8 cellular contexts compared by ENCODE assay signal in the genomic region with DNA sequence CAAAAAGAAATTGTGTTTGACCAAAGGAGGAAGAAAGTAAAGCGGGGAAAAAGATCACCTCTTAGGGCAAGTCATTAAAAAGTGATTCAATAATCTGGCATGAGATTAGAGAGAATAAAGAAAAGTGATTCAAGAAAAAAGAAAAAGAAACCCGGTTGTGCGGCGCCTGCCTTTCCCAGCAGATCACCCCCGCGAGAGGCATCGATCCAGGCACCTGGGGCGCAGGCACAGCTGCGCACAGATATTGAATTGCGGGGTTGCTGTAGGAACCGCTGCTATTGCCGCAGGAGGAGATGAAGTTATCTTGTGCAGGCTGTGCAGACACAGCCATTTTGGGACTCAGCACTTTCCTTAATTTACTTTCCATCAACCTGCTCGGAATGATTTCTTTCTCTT.
DNase-seq lines count a peak whose midpoint lies in the region; ATAC-seq and TF ChIP-seq lines count a peak whose summit lies in the region.

No MANE protein-coding gene starts in this region.

- H3K9me3 Mint-ChIP-seq in stimulated activated naive B cell treated with anti-CD40 and anti-IgM and Interleukin-4, amounts not matched to agents 10 μg/mL and 1 μg/mL and 100 μg/mL, for 72 hours, result peaks cover 4 to 5% of the 10 kb centered on the region in 2 donors

- peak overlapping the region; percentile 86 for H3K27ac Mint-ChIP-seq in stimulated activated naive B cell treated with anti-CD40 and anti-IgM and Interleukin-4, amounts not matched to agents 10 μg/mL and 1 μg/mL and 100 μg/mL, for 72 hours

- no peak for TF ChIP-seq CTCF in brain microvascular endothelial cell (IDR thresholded peaks at IDR 0.05; ENCODE audit: low read depth, low read length, missing control alignments)

- H3K27me3 Mint-ChIP-seq in stimulated activated naive B cell treated with anti-CD40 and anti-IgM and Interleukin-4, amounts not matched to agents 10 μg/mL and 1 μg/mL and 100 μg/mL, for 72 hours, result peaks cover 10 to 13% of the 10 kb centered on the region in 2 donors

- H3K36me3 Mint-ChIP-seq in stimulated activated naive B cell treated with anti-CD40 and anti-IgM and Interleukin-4, amounts not matched to agents 10 μg/mL and 1 μg/mL and 100 μg/mL, for 72 hours, result no peaks in the 10 kb centered on the region

- no peaks in the 10 kb centered on the region for H3K27me3 ChIP-seq in brain microvascular endothelial cell (replicated peaks)

- peak; percentile 29 for DNase-seq in activated T-cell treated with anti-CD3 and anti-CD28 coated beads for 48 hours (ENCODE audit: low read depth)
- DNase-seq in activated T-cell treated with anti-CD3 and anti-CD28 coated beads for 4 hours, result no peak
- DNase-seq in NCI-H2171 (lab: John Stamatoyannopoulos, UW), result peak; percentile 82
- no peak for DNase-seq in brain microvascular endothelial cell
- no peak for DNase-seq in left colon
- peak; percentile 15 for DNase-seq in stimulated activated naive B cell treated with anti-CD40 and anti-IgM and Interleukin-4, amounts not matched to agents 10 μg/mL and 1 μg/mL and 100 μg/mL, for 72 hours

- in situ Hi-C loops in brain microvascular endothelial cell (cut with HindIII; ENCODE audit: low pct_ligation_motif_present, low sequenced_read_pairs), result no loop called here

- no peaks in the 10 kb centered on the region for H3K36me3 ChIP-seq in brain microvascular endothelial cell (replicated peaks)

- H3K4me1 Mint-ChIP-seq in stimulated activated naive B cell treated with anti-CD40 and anti-IgM and Interleukin-4, amounts not matched to agents 10 μg/mL and 1 μg/mL and 100 μg/mL, for 72 hours, result peaks cover 0 to 14% of the 10 kb centered on the region in 2 donors

- H3K4me3 ChIP-seq in brain microvascular endothelial cell (ENCODE audit: low read depth, low read length), result peak overlapping the region; percentile 59

- H3K4me3 Mint-ChIP-seq in stimulated activated naive B cell treated with anti-CD40 and anti-IgM and Interleukin-4, amounts not matched to agents 10 μg/mL and 1 μg/mL and 100 μg/mL, for 72 hours, result peak overlapping the region; percentile 91 to 93

- intact Hi-C loops in left colon (cut with DNase I, micrococcal nuclease), result no loop called here

- peak overlapping the region; percentile 47 for H3K27ac ChIP-seq in brain microvascular endothelial cell

- ATAC-seq in left colon (peak; percentile 51), esophagus mucosa (no peak), GM21423 (IDR thresholded peaks at IDR 0.05; ENCODE audit: unreplicated experiment) (no peak)
- ATAC-seq in stimulated activated naive B cell treated with anti-CD40 and anti-IgM and Interleukin-4, amounts not matched to agents 10 μg/mL and 1 μg/mL and 100 μg/mL, for 72 hours (replicated peaks), result peak; percentile 39 to 53

Comparison
In these comparisons a context has a peak if more than half of its experiments do, and no peak if none do; other contexts are left out.
1. DNase-seq: peak in activated T-cell treated with anti-CD3 and anti-CD28 coated beads for 48 hours (single experiment), NCI-H2171 (single experiment) and stimulated activated naive B cell treated with anti-CD40 and anti-IgM and Interleukin-4, amounts not matched to agents 10 μg/mL and 1 μg/mL and 100 μg/mL, for 72 hours (single experiment); none in activated T-cell treated with anti-CD3 and anti-CD28 coated beads for 4 hours (single experiment), brain microvascular endothelial cell (single experiment) and left colon (0 of 2).
2. ATAC-seq: peak in left colon (single experiment) and stimulated activated naive B cell treated with anti-CD40 and anti-IgM and Interleukin-4, amounts not matched to agents 10 μg/mL and 1 μg/mL and 100 μg/mL, for 72 hours (2 of 2); none in esophagus mucosa (single experiment) and GM21423 (single experiment).